In genomic region chr4:118036336-118036735, GRCh38 we compare ENCODE assay signal across 22 cellular contexts. TPM values are rescaled to one million over a fixed set of nuclear protein-coding genes. Genes with fewer than 3 reads are reported as not detected.
"Had no signal": no experiment of that assay in that cellular context is flagged by ENCODE, and none has a peak within 500 bp of the region (broad histone marks: within the 10 kb centered on the region; RNA-seq: fewer than 3 reads in every experiment).

No MANE protein-coding gene starts in this region.

- DNase-seq: effector memory CD4-positive, alpha-beta T cell; gastrocnemius medialis; left ventricle myocardium inferior; lower lobe of right lung; natural killer cell; occipital lobe; pancreas; right cardiac atrium; small intestine; stimulated activated CD4-positive, alpha-beta T cell treated with anti-CD3 and anti-CD28 coated beads, Interleukin-12 subunit alpha, Interleukin-12 subunit beta, amount 100 ng/mL, for 4 hours; stimulated activated naive CD4-positive, alpha-beta T cell; stomach; transverse colon had no signal

- H3K36me3 ChIP-seq: gastrocnemius medialis, left ventricle myocardium inferior, lower lobe of right lung, pancreas, stomach, thoracic aorta, transverse colon had no signal

- H3K9me3 ChIP-seq: gastrocnemius medialis, left ventricle myocardium inferior, lower lobe of right lung, pancreas, stomach, thoracic aorta, transverse colon had no signal

- H3K4me3 Mint-ChIP-seq: memory B cell, mesothelial cell of epicardium, natural killer cell had no signal

- H3K9me3 Mint-ChIP-seq: mesothelial cell of epicardium had no signal

- H3K4me3 ChIP-seq: coronary artery, gastrocnemius medialis, left ventricle myocardium inferior, lower lobe of right lung, pancreas, stomach, thoracic aorta, transverse colon had no signal

- H3K4me1 Mint-ChIP-seq: memory B cell, natural killer cell had no signal

- H3K36me3 Mint-ChIP-seq: memory B cell, mesothelial cell of epicardium, natural killer cell had no signal

- H3K27ac Mint-ChIP-seq: memory B cell, mesothelial cell of epicardium, natural killer cell, progenitor cell of endocrine pancreas had no signal

- ATAC-seq: esophagus mucosa, gastrocnemius medialis, lower lobe of right lung, natural killer cell, pancreas, right cardiac atrium had no signal

- H3K27ac ChIP-seq: coronary artery, gastrocnemius medialis, left ventricle myocardium inferior, lower lobe of right lung, pancreas, stomach, thoracic aorta, transverse colon had no signal

- H3K4me1 ChIP-seq: gastrocnemius medialis, lower lobe of right lung had no signal

RNA-seq across cellular contexts. Expression of gene NDST3, which starts 2.0 kb away (rescaled TPM):
- total RNA-seq: esophagus mucosa, fibroblast of lung, left ventricle myocardium inferior, myocyte, natural killer cell, pancreas, thoracic aorta had no signal
- polyA plus RNA-seq: keratinocyte had no signal
